Comparison of ENCODE assay signal across 15 cellular contexts in genomic region chr6:134680021-134680420, GRCh38.
"Had no signal": no experiment of that assay in that cellular context is flagged by ENCODE, and none has a peak within 500 bp of the region (broad histone marks: within the 10 kb centered on the region; RNA-seq: fewer than 3 reads in every experiment).

No MANE protein-coding gene starts in this region.

- H2AFZ ChIP-seq: hepatocyte had no signal

- H3K27ac ChIP-seq: esophagus muscularis mucosa, hepatocyte, right atrium auricular region, sigmoid colon, skin epidermis had no signal

- H3K79me2 ChIP-seq: hepatocyte had no signal

- ATAC-seq: naive thymus-derived CD4-positive, alpha-beta T cell had no signal

- H3K27me3 ChIP-seq: dorsolateral prefrontal cortex, esophagus muscularis mucosa, hepatocyte, right atrium auricular region, sigmoid colon had no signal

- H3K9me3 ChIP-seq: esophagus muscularis mucosa, right atrium auricular region, sigmoid colon had no signal

- DNase-seq: cortex of kidney; dorsolateral prefrontal cortex; effector CD8-positive, alpha-beta T cell; foreskin fibroblast; head of caudate nucleus; naive thymus-derived CD4-positive, alpha-beta T cell; nephron progenitor cell; sigmoid colon; stimulated activated CD4-positive, alpha-beta T cell treated with anti-CD3 and anti-CD28 coated beads, Interleukin-2, amount 100 ng/mL, for 24 hours; stimulated activated naive CD4-positive, alpha-beta T cell; trophoblast cell had no signal

- H3K4me3 ChIP-seq: dorsolateral prefrontal cortex, esophagus muscularis mucosa, hepatocyte, right atrium auricular region, sigmoid colon, skin epidermis had no signal

- H3K4me2 ChIP-seq: hepatocyte had no signal

- H3K36me3 ChIP-seq: esophagus muscularis mucosa, right atrium auricular region, sigmoid colon had no signal

- H3K4me1 ChIP-seq: sigmoid colon had no signal
